ENCODE assay signal across 1 cellular context in the genomic region with DNA sequence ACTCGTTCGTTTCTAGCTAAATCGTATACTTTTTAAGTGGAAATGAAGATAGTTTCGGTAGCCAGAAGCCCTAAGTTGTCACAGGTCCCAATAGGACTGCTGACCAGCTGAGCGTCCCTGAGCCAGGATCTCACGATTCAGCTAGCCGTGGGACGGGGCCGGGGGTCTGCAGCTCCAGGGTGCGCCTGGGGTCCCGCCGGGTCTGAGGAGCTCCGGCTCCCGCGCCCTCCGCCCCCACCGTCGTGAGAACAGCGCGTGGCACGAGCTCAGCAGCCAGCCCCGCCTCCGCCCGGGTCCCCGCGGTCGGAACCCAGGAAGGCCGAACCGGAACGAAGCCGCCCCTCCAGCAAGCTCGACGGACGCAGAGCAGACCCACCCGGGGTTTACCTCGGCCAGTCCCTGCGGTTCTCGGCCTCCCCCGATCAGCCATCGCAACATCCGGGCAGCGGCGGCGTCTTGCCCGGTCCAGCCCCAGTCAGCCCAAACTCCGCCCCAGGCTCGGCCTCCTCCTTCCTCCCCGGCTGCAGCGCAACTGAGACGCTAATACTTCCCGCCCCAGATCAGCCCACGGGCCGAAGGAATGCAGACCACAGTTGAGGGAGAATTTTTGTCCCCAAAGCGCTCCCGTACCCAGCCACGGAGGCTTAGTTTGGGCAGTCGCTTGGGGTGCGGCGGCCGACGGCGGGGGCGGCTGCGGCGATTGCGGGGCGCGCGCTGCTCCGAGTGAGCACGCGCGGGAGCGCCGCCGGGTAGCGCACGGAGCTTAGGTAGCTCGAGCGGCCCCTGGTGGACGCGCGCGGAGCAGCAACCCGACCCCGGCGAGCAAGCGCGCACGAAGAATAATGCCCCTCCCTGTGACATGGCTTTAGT.
TF ChIP-seq lines count a peak whose summit lies in the region.

A gene with protein sequence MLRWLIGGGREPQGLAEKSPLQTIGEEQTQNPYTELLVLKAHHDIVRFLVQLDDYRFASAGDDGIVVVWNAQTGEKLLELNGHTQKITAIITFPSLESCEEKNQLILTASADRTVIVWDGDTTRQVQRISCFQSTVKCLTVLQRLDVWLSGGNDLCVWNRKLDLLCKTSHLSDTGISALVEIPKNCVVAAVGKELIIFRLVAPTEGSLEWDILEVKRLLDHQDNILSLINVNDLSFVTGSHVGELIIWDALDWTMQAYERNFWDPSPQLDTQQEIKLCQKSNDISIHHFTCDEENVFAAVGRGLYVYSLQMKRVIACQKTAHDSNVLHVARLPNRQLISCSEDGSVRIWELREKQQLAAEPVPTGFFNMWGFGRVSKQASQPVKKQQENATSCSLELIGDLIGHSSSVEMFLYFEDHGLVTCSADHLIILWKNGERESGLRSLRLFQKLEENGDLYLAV (minus strand): TSS at position 534 of the 870 bp plus-strand sequence. CDS start 96 bp downstream, at position 438.

TF ChIP-seq in HepG2, 621 proteins besides CTCF, POLR2A, EP300 and RAD21 (continued from another document and continues in another):
- TF ChIP-seq, protein P1, sequence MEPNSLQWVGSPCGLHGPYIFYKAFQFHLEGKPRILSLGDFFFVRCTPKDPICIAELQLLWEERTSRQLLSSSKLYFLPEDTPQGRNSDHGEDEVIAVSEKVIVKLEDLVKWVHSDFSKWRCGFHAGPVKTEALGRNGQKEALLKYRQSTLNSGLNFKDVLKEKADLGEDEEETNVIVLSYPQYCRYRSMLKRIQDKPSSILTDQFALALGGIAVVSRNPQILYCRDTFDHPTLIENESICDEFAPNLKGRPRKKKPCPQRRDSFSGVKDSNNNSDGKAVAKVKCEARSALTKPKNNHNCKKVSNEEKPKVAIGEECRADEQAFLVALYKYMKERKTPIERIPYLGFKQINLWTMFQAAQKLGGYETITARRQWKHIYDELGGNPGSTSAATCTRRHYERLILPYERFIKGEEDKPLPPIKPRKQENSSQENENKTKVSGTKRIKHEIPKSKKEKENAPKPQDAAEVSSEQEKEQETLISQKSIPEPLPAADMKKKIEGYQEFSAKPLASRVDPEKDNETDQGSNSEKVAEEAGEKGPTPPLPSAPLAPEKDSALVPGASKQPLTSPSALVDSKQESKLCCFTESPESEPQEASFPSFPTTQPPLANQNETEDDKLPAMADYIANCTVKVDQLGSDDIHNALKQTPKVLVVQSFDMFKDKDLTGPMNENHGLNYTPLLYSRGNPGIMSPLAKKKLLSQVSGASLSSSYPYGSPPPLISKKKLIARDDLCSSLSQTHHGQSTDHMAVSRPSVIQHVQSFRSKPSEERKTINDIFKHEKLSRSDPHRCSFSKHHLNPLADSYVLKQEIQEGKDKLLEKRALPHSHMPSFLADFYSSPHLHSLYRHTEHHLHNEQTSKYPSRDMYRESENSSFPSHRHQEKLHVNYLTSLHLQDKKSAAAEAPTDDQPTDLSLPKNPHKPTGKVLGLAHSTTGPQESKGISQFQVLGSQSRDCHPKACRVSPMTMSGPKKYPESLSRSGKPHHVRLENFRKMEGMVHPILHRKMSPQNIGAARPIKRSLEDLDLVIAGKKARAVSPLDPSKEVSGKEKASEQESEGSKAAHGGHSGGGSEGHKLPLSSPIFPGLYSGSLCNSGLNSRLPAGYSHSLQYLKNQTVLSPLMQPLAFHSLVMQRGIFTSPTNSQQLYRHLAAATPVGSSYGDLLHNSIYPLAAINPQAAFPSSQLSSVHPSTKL (CRISPR knock-in tag; IDR thresholded peaks at IDR 0.05): peak; percentile 60
- TF ChIP-seq, protein P2, sequence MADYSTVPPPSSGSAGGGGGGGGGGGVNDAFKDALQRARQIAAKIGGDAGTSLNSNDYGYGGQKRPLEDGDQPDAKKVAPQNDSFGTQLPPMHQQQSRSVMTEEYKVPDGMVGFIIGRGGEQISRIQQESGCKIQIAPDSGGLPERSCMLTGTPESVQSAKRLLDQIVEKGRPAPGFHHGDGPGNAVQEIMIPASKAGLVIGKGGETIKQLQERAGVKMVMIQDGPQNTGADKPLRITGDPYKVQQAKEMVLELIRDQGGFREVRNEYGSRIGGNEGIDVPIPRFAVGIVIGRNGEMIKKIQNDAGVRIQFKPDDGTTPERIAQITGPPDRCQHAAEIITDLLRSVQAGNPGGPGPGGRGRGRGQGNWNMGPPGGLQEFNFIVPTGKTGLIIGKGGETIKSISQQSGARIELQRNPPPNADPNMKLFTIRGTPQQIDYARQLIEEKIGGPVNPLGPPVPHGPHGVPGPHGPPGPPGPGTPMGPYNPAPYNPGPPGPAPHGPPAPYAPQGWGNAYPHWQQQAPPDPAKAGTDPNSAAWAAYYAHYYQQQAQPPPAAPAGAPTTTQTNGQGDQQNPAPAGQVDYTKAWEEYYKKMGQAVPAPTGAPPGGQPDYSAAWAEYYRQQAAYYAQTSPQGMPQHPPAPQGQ (CRISPR knock-in tag; IDR thresholded peaks at IDR 0.05; ENCODE audit: borderline replicate concordance): no peak
- peak; percentile 78 for TF ChIP-seq TARDBP (CRISPR knock-in tag; IDR thresholded peaks at IDR 0.05)
- TF ChIP-seq ZNF432 (CRISPR knock-in tag; IDR thresholded peaks at IDR 0.05; ENCODE audit: borderline replicate concordance): no peak
- TF ChIP-seq, protein P3, sequence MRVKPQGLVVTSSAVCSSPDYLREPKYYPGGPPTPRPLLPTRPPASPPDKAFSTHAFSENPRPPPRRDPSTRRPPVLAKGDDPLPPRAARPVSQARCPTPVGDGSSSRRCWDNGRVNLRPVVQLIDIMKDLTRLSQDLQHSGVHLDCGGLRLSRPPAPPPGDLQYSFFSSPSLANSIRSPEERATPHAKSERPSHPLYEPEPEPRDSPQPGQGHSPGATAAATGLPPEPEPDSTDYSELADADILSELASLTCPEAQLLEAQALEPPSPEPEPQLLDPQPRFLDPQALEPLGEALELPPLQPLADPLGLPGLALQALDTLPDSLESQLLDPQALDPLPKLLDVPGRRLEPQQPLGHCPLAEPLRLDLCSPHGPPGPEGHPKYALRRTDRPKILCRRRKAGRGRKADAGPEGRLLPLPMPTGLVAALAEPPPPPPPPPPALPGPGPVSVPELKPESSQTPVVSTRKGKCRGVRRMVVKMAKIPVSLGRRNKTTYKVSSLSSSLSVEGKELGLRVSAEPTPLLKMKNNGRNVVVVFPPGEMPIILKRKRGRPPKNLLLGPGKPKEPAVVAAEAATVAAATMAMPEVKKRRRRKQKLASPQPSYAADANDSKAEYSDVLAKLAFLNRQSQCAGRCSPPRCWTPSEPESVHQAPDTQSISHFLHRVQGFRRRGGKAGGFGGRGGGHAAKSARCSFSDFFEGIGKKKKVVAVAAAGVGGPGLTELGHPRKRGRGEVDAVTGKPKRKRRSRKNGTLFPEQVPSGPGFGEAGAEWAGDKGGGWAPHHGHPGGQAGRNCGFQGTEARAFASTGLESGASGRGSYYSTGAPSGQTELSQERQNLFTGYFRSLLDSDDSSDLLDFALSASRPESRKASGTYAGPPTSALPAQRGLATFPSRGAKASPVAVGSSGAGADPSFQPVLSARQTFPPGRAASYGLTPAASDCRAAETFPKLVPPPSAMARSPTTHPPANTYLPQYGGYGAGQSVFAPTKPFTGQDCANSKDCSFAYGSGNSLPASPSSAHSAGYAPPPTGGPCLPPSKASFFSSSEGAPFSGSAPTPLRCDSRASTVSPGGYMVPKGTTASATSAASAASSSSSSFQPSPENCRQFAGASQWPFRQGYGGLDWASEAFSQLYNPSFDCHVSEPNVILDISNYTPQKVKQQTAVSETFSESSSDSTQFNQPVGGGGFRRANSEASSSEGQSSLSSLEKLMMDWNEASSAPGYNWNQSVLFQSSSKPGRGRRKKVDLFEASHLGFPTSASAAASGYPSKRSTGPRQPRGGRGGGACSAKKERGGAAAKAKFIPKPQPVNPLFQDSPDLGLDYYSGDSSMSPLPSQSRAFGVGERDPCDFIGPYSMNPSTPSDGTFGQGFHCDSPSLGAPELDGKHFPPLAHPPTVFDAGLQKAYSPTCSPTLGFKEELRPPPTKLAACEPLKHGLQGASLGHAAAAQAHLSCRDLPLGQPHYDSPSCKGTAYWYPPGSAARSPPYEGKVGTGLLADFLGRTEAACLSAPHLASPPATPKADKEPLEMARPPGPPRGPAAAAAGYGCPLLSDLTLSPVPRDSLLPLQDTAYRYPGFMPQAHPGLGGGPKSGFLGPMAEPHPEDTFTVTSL (CRISPR knock-in tag; IDR thresholded peaks at IDR 0.05; ENCODE audit: borderline replicate concordance): peak; percentile 57; the same call in 1 of the 2 replicates
- no peak; the same call in 1 of the 2 replicates for TF ChIP-seq ZNF556 (CRISPR knock-in tag; IDR thresholded peaks at IDR 0.05; ENCODE audit: borderline replicate concordance)
- no peak for TF ChIP-seq CC2D1A (CRISPR knock-in tag; IDR thresholded peaks at IDR 0.05)
- TF ChIP-seq SAFB2 (CRISPR knock-in tag; IDR thresholded peaks at IDR 0.05; ENCODE audit: borderline replicate concordance, low read depth): peak; percentile 86; the same call in 1 of the 2 replicates
- no peak for TF ChIP-seq FOXM1 (CRISPR knock-in tag; IDR thresholded peaks at IDR 0.05)
- TF ChIP-seq, protein P4, sequence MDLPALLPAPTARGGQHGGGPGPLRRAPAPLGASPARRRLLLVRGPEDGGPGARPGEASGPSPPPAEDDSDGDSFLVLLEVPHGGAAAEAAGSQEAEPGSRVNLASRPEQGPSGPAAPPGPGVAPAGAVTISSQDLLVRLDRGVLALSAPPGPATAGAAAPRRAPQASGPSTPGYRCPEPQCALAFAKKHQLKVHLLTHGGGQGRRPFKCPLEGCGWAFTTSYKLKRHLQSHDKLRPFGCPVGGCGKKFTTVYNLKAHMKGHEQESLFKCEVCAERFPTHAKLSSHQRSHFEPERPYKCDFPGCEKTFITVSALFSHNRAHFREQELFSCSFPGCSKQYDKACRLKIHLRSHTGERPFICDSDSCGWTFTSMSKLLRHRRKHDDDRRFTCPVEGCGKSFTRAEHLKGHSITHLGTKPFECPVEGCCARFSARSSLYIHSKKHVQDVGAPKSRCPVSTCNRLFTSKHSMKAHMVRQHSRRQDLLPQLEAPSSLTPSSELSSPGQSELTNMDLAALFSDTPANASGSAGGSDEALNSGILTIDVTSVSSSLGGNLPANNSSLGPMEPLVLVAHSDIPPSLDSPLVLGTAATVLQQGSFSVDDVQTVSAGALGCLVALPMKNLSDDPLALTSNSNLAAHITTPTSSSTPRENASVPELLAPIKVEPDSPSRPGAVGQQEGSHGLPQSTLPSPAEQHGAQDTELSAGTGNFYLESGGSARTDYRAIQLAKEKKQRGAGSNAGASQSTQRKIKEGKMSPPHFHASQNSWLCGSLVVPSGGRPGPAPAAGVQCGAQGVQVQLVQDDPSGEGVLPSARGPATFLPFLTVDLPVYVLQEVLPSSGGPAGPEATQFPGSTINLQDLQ (CRISPR knock-in tag; IDR thresholded peaks at IDR 0.05): no peak
- TF ChIP-seq MEIS2 (CRISPR knock-in tag; IDR thresholded peaks at IDR 0.05): peak; percentile 78; the same call in 1 of the 2 replicates
- no peak for TF ChIP-seq TCF12 (IDR thresholded peaks at IDR 0.05)
- peak; percentile 82; the same call in 1 of the 2 replicates for TF ChIP-seq TCF12 (CRISPR knock-in tag; IDR thresholded peaks at IDR 0.05)
- TF ChIP-seq, protein P5, sequence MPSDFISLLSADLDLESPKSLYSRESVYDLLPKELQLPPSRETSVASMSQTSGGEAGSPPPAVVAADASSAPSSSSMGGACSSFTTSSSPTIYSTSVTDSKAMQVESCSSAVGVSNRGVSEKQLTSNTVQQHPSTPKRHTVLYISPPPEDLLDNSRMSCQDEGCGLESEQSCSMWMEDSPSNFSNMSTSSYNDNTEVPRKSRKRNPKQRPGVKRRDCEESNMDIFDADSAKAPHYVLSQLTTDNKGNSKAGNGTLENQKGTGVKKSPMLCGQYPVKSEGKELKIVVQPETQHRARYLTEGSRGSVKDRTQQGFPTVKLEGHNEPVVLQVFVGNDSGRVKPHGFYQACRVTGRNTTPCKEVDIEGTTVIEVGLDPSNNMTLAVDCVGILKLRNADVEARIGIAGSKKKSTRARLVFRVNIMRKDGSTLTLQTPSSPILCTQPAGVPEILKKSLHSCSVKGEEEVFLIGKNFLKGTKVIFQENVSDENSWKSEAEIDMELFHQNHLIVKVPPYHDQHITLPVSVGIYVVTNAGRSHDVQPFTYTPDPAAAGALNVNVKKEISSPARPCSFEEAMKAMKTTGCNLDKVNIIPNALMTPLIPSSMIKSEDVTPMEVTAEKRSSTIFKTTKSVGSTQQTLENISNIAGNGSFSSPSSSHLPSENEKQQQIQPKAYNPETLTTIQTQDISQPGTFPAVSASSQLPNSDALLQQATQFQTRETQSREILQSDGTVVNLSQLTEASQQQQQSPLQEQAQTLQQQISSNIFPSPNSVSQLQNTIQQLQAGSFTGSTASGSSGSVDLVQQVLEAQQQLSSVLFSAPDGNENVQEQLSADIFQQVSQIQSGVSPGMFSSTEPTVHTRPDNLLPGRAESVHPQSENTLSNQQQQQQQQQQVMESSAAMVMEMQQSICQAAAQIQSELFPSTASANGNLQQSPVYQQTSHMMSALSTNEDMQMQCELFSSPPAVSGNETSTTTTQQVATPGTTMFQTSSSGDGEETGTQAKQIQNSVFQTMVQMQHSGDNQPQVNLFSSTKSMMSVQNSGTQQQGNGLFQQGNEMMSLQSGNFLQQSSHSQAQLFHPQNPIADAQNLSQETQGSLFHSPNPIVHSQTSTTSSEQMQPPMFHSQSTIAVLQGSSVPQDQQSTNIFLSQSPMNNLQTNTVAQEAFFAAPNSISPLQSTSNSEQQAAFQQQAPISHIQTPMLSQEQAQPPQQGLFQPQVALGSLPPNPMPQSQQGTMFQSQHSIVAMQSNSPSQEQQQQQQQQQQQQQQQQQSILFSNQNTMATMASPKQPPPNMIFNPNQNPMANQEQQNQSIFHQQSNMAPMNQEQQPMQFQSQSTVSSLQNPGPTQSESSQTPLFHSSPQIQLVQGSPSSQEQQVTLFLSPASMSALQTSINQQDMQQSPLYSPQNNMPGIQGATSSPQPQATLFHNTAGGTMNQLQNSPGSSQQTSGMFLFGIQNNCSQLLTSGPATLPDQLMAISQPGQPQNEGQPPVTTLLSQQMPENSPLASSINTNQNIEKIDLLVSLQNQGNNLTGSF (CRISPR knock-in tag; IDR thresholded peaks at IDR 0.05): peak; percentile 40; the same call in 1 of the 2 replicates
- peak; percentile 75 for TF ChIP-seq ARNTL (CRISPR knock-in tag; IDR thresholded peaks at IDR 0.05)
- TF ChIP-seq PHF21A (CRISPR knock-in tag; IDR thresholded peaks at IDR 0.05): peak; percentile 61; the same call in 1 of the 2 replicates
- no peak for TF ChIP-seq MED8 (CRISPR knock-in tag; IDR thresholded peaks at IDR 0.05; ENCODE audit: insufficient replicate concordance)
- no peak for TF ChIP-seq ZNF451 (CRISPR knock-in tag; IDR thresholded peaks at IDR 0.05)
- peak; percentile 39; the same call in 1 of the 2 replicates for TF ChIP-seq NRL (CRISPR knock-in tag; IDR thresholded peaks at IDR 0.05; ENCODE audit: borderline replicate concordance)
- 0 out of 2 replicates have a peak, but pooled peaks have one; percentile 16 for TF ChIP-seq ZNF644 (CRISPR knock-in tag; IDR thresholded peaks at IDR 0.05; ENCODE audit: low read depth)
- TF ChIP-seq NFIC (IDR thresholded peaks at IDR 0.05; ENCODE audit: low read length): no peak
- TF ChIP-seq ZNF446 (CRISPR knock-in tag; IDR thresholded peaks at IDR 0.05): no peak
- TF ChIP-seq, protein P6, sequence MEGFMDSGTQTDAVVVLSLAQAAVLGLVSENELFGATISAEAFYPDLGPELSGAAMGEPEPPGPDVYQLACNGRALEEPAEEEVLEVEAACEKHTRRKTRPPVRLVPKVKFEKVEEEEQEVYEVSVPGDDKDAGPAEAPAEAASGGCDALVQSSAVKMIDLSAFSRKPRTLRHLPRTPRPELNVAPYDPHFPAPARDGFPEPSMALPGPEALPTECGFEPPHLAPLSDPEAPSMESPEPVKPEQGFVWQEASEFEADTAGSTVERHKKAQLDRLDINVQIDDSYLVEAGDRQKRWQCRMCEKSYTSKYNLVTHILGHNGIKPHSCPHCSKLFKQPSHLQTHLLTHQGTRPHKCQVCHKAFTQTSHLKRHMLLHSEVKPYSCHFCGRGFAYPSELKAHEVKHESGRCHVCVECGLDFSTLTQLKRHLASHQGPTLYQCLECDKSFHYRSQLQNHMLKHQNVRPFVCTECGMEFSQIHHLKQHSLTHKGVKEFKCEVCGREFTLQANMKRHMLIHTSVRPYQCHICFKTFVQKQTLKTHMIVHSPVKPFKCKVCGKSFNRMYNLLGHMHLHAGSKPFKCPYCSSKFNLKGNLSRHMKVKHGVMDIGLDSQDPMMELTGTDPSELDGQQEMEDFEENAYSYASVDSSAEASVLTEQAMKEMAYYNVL (CRISPR knock-in tag; IDR thresholded peaks at IDR 0.05; ENCODE audit: borderline replicate concordance): no peak
